Comparison of ENCODE assay signal across 8 cellular contexts in the genomic region with DNA sequence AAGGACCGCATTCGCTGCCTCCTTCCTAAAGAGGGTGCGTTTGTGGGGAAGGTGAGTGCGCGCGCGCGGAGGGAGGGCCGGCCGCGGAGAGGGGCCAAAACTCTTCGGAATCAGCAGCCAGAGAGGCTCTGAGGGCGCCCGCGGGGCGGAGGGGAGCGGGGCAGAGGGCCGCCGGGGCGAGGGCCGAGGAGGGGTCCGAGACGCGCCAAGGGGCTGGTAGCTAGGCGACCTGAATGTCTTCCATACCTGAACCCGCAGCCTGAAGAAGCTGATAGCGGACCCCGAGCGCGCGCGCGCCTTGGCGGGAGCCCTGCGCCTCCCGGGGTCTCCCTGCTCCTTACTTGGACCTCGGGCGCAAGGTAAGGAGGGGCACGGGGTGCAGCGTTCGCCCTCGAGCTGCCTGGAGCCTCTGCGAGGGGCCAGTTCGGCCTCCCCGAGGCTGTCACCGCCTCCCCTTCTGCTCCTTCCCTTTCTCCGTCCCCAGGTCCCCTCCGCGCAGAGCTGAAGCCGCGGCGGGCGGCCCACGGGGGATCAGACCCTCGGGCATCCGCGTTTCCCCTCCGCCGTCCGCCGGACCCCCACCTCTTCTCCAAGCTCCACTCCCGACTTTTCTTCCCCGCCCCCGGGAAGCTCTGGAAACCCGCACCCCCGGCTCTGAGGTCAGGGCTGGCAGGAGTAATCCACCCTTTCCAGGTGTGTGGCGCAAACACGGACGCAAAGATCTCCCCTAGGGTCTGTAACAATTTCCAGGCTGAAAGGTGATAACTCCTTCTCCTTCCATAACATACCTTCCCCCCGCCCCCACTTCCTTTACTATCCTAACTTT. TPM values are rescaled to one million over a fixed set of nuclear protein-coding genes. Genes with fewer than 3 reads are reported as not detected.
DNase-seq lines count a peak whose midpoint lies in the region; ATAC-seq and TF ChIP-seq lines count a peak whose summit lies in the region.

No MANE protein-coding gene starts in this region.

- H3K4me1 Mint-ChIP-seq in activated naive CD4-positive, alpha-beta T cell treated with anti-CD3 and anti-CD28 coated beads, Interleukin-2, amount 50 U/mL, for 24 hours: peaks cover 4% of the 10 kb centered on the region

- no peaks in the 10 kb centered on the region for H3K9me3 ChIP-seq in breast epithelium
- no peaks in the 10 kb centered on the region for H3K9me3 ChIP-seq in left lung
- no peaks in the 10 kb centered on the region for H3K9me3 ChIP-seq in upper lobe of left lung

- no peaks in the 10 kb centered on the region for H3K36me3 Mint-ChIP-seq in activated naive CD4-positive, alpha-beta T cell treated with anti-CD3 and anti-CD28 coated beads, Interleukin-2, amount 50 U/mL, for 24 hours

- no peaks in the 10 kb centered on the region for H3K36me3 ChIP-seq in breast epithelium
- no peaks in the 10 kb centered on the region for H3K36me3 ChIP-seq in left lung
- H3K36me3 ChIP-seq in upper lobe of left lung: no peaks in the 10 kb centered on the region

- H3K4me3 ChIP-seq in breast epithelium (peak overlapping the region; percentile 23 to 67 (median 50)), left lung (peak overlapping the region; percentile 15 to 26), upper lobe of left lung (peak overlapping the region in 3 of 4 donors; percentile 27 to 49 (median 35))

- H3K27ac ChIP-seq in breast epithelium (no peak overlapping the region), left lung (no peak overlapping the region), upper lobe of left lung (no peak overlapping the region)

- peak overlapping the region; percentile 69 for H3K4me3 Mint-ChIP-seq in activated naive CD4-positive, alpha-beta T cell treated with anti-CD3 and anti-CD28 coated beads, Interleukin-2, amount 50 U/mL, for 24 hours

- peaks cover 0 to 32% of the 10 kb centered on the region in 2 donors for H3K27me3 ChIP-seq in breast epithelium
- H3K27me3 ChIP-seq in left lung: peaks cover 47 to 78% of the 10 kb centered on the region in 2 donors
- H3K27me3 ChIP-seq in upper lobe of left lung: peaks cover 0 to 18% (median 10%) of the 10 kb centered on the region in 4 donors

- no peak for TF ChIP-seq CTCF in breast epithelium (IDR thresholded peaks at IDR 0.05)
- TF ChIP-seq CTCF in left lung (IDR thresholded peaks at IDR 0.05): no peak
- TF ChIP-seq CTCF in upper lobe of left lung (IDR thresholded peaks at IDR 0.05): no peak

- DNase-seq in activated naive CD4-positive, alpha-beta T cell treated with Interleukin-2 at 50 U/mL for 16 hours: no peak
- DNase-seq in breast epithelium (ENCODE audit: low spot score in 2 of 2) (no peak), left lung (peak in 1 of 2 donors; percentile 77), upper lobe of left lung (peak in 1 of 2 donors; percentile 86), HCEC 1CT (no peak)
- no peak for DNase-seq in stimulated activated CD8-positive, alpha-beta memory T cell treated with anti-CD3 and anti-CD28 coated beads, Interleukin-4, amount 100 ng/mL, for 48 hours

- TF ChIP-seq POLR2A in breast epithelium (IDR thresholded peaks at IDR 0.05) (no peak), upper lobe of left lung (IDR thresholded peaks at IDR 0.05) (no peak)

- peaks cover 34% of the 10 kb centered on the region for H3K27me3 Mint-ChIP-seq in activated naive CD4-positive, alpha-beta T cell treated with anti-CD3 and anti-CD28 coated beads, Interleukin-2, amount 50 U/mL, for 24 hours

- TF ChIP-seq EP300 in upper lobe of left lung (IDR thresholded peaks at IDR 0.05): no peak

- H3K27ac Mint-ChIP-seq in activated naive CD4-positive, alpha-beta T cell treated with anti-CD3 and anti-CD28 coated beads, Interleukin-2, amount 50 U/mL, for 24 hours: no peak overlapping the region

- peak; percentile 22 for ATAC-seq in left lung
- ATAC-seq in upper lobe of left lung (ENCODE audit: low FRiP score in 2 of 2): no peak
- no peak for ATAC-seq in HG03571 (IDR thresholded peaks at IDR 0.05; ENCODE audit: unreplicated experiment)

- 6 to 7% methylated on average over 30 to 44 of the region's 70 CpGs for WGBS in upper lobe of left lung, 2 donors

- H3K4me1 ChIP-seq in breast epithelium: peaks cover 0 to 7% of the 10 kb centered on the region in 2 donors
- peaks cover 5 to 8% of the 10 kb centered on the region in 2 donors for H3K4me1 ChIP-seq in left lung
- H3K4me1 ChIP-seq in upper lobe of left lung: peaks cover 6 to 12% (median 9%) of the 10 kb centered on the region in 4 donors

- intact Hi-C loops in breast epithelium (cut with DNase I; ENCODE audit: low total_unique reads) (no loop called here), left lung (cut with DNase I) (no loop called here)

- H3K9me3 Mint-ChIP-seq in activated naive CD4-positive, alpha-beta T cell treated with anti-CD3 and anti-CD28 coated beads, Interleukin-2, amount 50 U/mL, for 24 hours: no peaks in the 10 kb centered on the region

RNA-seq across cellular contexts. Expression of gene DEK, which starts 13.1 kb away (rescaled TPM):
- 100 to 1,000 TPM; 107 to 162 (median 125) TPM for total RNA-seq in breast epithelium
- 10 to 100 TPM; 60.7 to 73.8 TPM for total RNA-seq in left lung
- total RNA-seq in upper lobe of left lung: 100 to 1,000 TPM in 3 of 6 donors, 10 to 100 TPM in 3; 61.5 to 170 (median 92.4) TPM
